Comparison of ENCODE assay signal across 16 cellular contexts in genomic region chr9:110801426-110801825, GRCh38.
DNase-seq lines count a peak whose midpoint lies in the region; ATAC-seq and TF ChIP-seq lines count a peak whose summit lies in the region.
"Had no signal": no experiment of that assay in that cellular context is flagged by ENCODE, and none has a peak within 500 bp of the region (broad histone marks: within the 10 kb centered on the region; RNA-seq: fewer than 3 reads in every experiment).

No MANE protein-coding gene starts in this region.

- no peak overlapping the region; the same call in 1 of the 2 replicates for H3K4me3 Mint-ChIP-seq in HFFc6
- H3K4me3 Mint-ChIP-seq: H9 had no signal

- no peak for TF ChIP-seq CTCF in HFFc6 (IDR thresholded peaks at IDR 0.05)

- peak overlapping the region; percentile 66 for H3K27ac Mint-ChIP-seq in HFFc6
- H3K27ac Mint-ChIP-seq: H9 had no signal

- no peak for ATAC-seq in HG02852 (IDR thresholded peaks at IDR 0.05; ENCODE audit: unreplicated experiment)

- H2AFZ ChIP-seq in neuron (ENCODE audit: low read depth, low read length) = peak overlapping the region; percentile 5

- no peaks in the 10 kb centered on the region for H3K27me3 ChIP-seq in adipocyte (replicated peaks; ENCODE audit: control insufficient read depth, insufficient read depth, low read length)
- H3K27me3 ChIP-seq in neuron (ENCODE audit: insufficient read depth, low read length) = no peaks in the 10 kb centered on the region
- H3K27me3 ChIP-seq: BLaER1 treated with 17β-estradiol and CSF1 and Interleukin-3, amounts not matched to agents 10 nM and 100 nM had no signal

- H3K4me1 ChIP-seq in adipocyte (ENCODE audit: control insufficient read depth, insufficient read depth, low read length) (peaks cover 13% of the 10 kb centered on the region), neuron (ENCODE audit: insufficient read depth, low read length) (peaks cover 24% of the 10 kb centered on the region)

- H3K9me3 ChIP-seq in adipocyte (ENCODE audit: control insufficient read depth, low read length) (no peaks in the 10 kb centered on the region), neuron (ENCODE audit: low read length) (no peaks in the 10 kb centered on the region)
- H3K9me3 ChIP-seq: BLaER1 treated with 17β-estradiol and CSF1 and Interleukin-3, amounts not matched to agents 10 nM and 100 nM had no signal

- H3K27me3 Mint-ChIP-seq in HFFc6 (ENCODE audit: insufficient read depth) = no peaks in the 10 kb centered on the region

- H3K9me3 Mint-ChIP-seq in HFFc6 = peaks cover 5% of the 10 kb centered on the region
- H3K9me3 Mint-ChIP-seq: H9 had no signal

- H3K36me3 Mint-ChIP-seq in HFFc6 (ENCODE audit: low read depth) = peaks cover 17% of the 10 kb centered on the region

- H3K36me3 ChIP-seq in adipocyte (ENCODE audit: control insufficient read depth, insufficient read depth, low read length, severe bottlenecking) = no peaks in the 10 kb centered on the region
- H3K36me3 ChIP-seq in neuron (ENCODE audit: insufficient read depth, low read length) = no peaks in the 10 kb centered on the region
- H3K36me3 ChIP-seq: BLaER1 treated with 17β-estradiol and CSF1 and Interleukin-3, amounts not matched to agents 10 nM and 100 nM had no signal

- H3K4me3 ChIP-seq in adipocyte (ENCODE audit: low read length) = no peak overlapping the region
- no peak overlapping the region for H3K4me3 ChIP-seq in neuron (ENCODE audit: low read length)
- H3K4me3 ChIP-seq: BLaER1 treated with 17β-estradiol and CSF1 and Interleukin-3, amounts not matched to agents 10 nM and 100 nM had no signal

- peaks cover 66% of the 10 kb centered on the region for H3K4me1 Mint-ChIP-seq in HFFc6 (ENCODE audit: low read depth)
- H3K4me1 Mint-ChIP-seq: H9 had no signal

- peak overlapping the region; percentile 62 for H3K9ac ChIP-seq in adipocyte (ENCODE audit: low read length)

- no peak for DNase-seq in HFFc6
- peak; percentile 68 for DNase-seq in NOMO-1 treated with DMSO at 0.1 percent for 48 hours (lab: John Stamatoyannopoulos, UW; ENCODE audit: unreplicated experiment)
- peak; percentile 47 for DNase-seq in adipocyte (ENCODE audit: low read depth)
- DNase-seq in AML-193 (lab: John Stamatoyannopoulos, UW) = no peak
- DNase-seq in HCEC 1CT = no peak
- DNase-seq: COR-L47, DMS153, H9, NCI-H1092 treated with DMSO at 0.1 percent for 48 hours, NCI-H187, NCI-H446, NCI-H748 treated with DMSO at 0.1 percent for 48 hours, SIG-M5 had no signal

Comparison
In these comparisons a context has a peak if more than half of its experiments do, and no peak if none do; other contexts are left out.
1. DNase-seq: peak in NOMO-1 treated with DMSO at 0.1 percent for 48 hours (single experiment) and adipocyte (single experiment); none in HFFc6 (single experiment), AML-193 (0 of 2) and HCEC 1CT (single experiment).